ENCODE assay signal across 8 cellular contexts in genomic region chr5:10564838-10565784, GRCh38. TPM values are rescaled to one million over a fixed set of nuclear protein-coding genes. Genes with fewer than 3 reads are reported as not detected.
DNase-seq lines count a peak whose midpoint lies in the region; ATAC-seq and TF ChIP-seq lines count a peak whose summit lies in the region.

No MANE protein-coding gene starts in this region.

- no peaks in the 10 kb centered on the region for H3K36me3 Mint-ChIP-seq in chondrocyte (ENCODE audit: low read depth)

- H3K36me3 ChIP-seq in ES-I3 (ENCODE audit: insufficient read depth, low read length) (no peaks in the 10 kb centered on the region), upper lobe of left lung (no peaks in the 10 kb centered on the region)

- H3K27ac Mint-ChIP-seq in chondrocyte (ENCODE audit: unreplicated experiment): peak overlapping the region; percentile 54

- H3K9me3 ChIP-seq in ES-I3 (ENCODE audit: control insufficient read depth, insufficient read depth, low read length) (no peaks in the 10 kb centered on the region), upper lobe of left lung (no peaks in the 10 kb centered on the region)

- peak overlapping the region in 3 of 4 donors; percentile 50 to 90 (median 61) for H3K27ac ChIP-seq in upper lobe of left lung

- peak overlapping the region; percentile 72 for H3K9ac ChIP-seq in ES-I3 (ENCODE audit: low read depth, low read length)

- TF ChIP-seq EP300 in upper lobe of left lung (IDR thresholded peaks at IDR 0.05): no peak

- TF ChIP-seq CTCF in NB4 (IDR thresholded peaks at IDR 0.05; ENCODE audit: low read depth, low read length) (no peak), chondrocyte (IDR thresholded peaks at IDR 0.05) (no peak), upper lobe of left lung (IDR thresholded peaks at IDR 0.05) (no peak)

- peak overlapping the region; percentile 85 for H3K4me3 Mint-ChIP-seq in chondrocyte (ENCODE audit: unreplicated experiment)

- no peaks in the 10 kb centered on the region for H3K9me3 Mint-ChIP-seq in chondrocyte (ENCODE audit: low read depth)

- H3K4me1 Mint-ChIP-seq in chondrocyte (ENCODE audit: low read depth): peaks cover 29% of the 10 kb centered on the region

- TF ChIP-seq POLR2A in NB4 (IDR thresholded peaks at IDR 0.05; ENCODE audit: extremely low read depth, insufficient read length) (no peak), upper lobe of left lung (IDR thresholded peaks at IDR 0.05) (no peak)

- WGBS in upper lobe of left lung, 2 donors: 8 to 10% methylated on average over 28 to 40 of the region's 61 CpGs

- DNase-seq in NB4 (ENCODE audit: low read depth) (peak; percentile 59), chondrocyte (ENCODE audit: low spot score) (no peak), lung microvascular endothelial cell (ENCODE audit: low read depth in 2 of 2) (peak; percentile 33 to 34), upper lobe of left lung (peak; percentile 47 to 88), SK-N-DZ (ENCODE audit: low spot score) (no peak), cerebellar nuclear complex (lab: John Stamatoyannopoulos, UW) (no peak)

- ATAC-seq in upper lobe of left lung (ENCODE audit: low FRiP score in 2 of 2) (peak; percentile 14 to 42), GM19467 (IDR thresholded peaks at IDR 0.05; ENCODE audit: unreplicated experiment) (no peak)

- H3K27me3 ChIP-seq in upper lobe of left lung: peaks cover 0 to 20% (median 2%) of the 10 kb centered on the region in 4 donors

- H3K27me3 Mint-ChIP-seq in chondrocyte (ENCODE audit: low read depth): no peaks in the 10 kb centered on the region

- peaks cover 11% of the 10 kb centered on the region; the same call in 1 of the 2 replicates for H3K4me1 ChIP-seq in ES-I3 (ENCODE audit: insufficient read depth, low read length)
- H3K4me1 ChIP-seq in upper lobe of left lung: peaks cover 16 to 44% (median 26%) of the 10 kb centered on the region in 4 donors

- H3K4me3 ChIP-seq in NB4 (ENCODE audit: low read depth, low read length) (peak overlapping the region; percentile 70), upper lobe of left lung (peak overlapping the region; percentile 34 to 72 (median 66))

RNA-seq across cellular contexts. Expression of gene ANKRD33B, which starts 1.2 kb away (rescaled TPM):
- 0.80 to 4.0 TPM (median 3.7 TPM) in 3 replicates for total RNA-seq in chondrocyte
- 1.4 and 2.6 TPM in 2 replicates for total RNA-seq in lung microvascular endothelial cell
- total RNA-seq in upper lobe of left lung: 10 to 100 TPM in 1 of 6 donors, 1 to 10 TPM in 5; 3.1 to 10.5 (median 7.9) TPM
- polyA plus RNA-seq in SK-N-DZ (2014; cell fraction: cytosol; rRNA removed): 0.73 and 0.74 TPM in 2 replicates
- polyA plus RNA-seq in SK-N-DZ (2014; cell fraction: nucleus; rRNA removed): 0.38 and 0.95 TPM in 2 replicates

Comparison
In these comparisons a context has a peak if more than half of its experiments do, and no peak if none do; other contexts are left out.
1. DNase-seq: peak in NB4 (single experiment), lung microvascular endothelial cell (2 of 2) and upper lobe of left lung (2 of 2); none in chondrocyte (single experiment), SK-N-DZ (single experiment) and cerebellar nuclear complex (0 of 2).